Comparison of ENCODE assay signal across 39 cellular contexts in genomic region chr12:105051981-105052380, GRCh38.
"Had no signal": no experiment of that assay in that cellular context is flagged by ENCODE, and none has a peak within 500 bp of the region (broad histone marks: within the 10 kb centered on the region; RNA-seq: fewer than 3 reads in every experiment).

No MANE protein-coding gene starts in this region.

- H3K27ac Mint-ChIP-seq: activated B cell treated with CpG ODN at 0.5 μM for 24 hours; activated CD4-positive, alpha-beta memory T cell treated with anti-CD3 and anti-CD28 coated beads for 36 hours; activated CD4-positive, alpha-beta T cell treated with anti-CD3 and anti-CD28 coated beads, Interleukin-2, amount 10 ng/mL, durations not matched to agents 24 days and 14 days; activated CD8-positive, alpha-beta T cell treated with anti-CD3 and anti-CD28 coated beads for 36 hours; activated naive CD4-positive, alpha-beta T cell treated with anti-CD3 and anti-CD28 coated beads for 36 hours; activated naive CD4-positive, alpha-beta T cell treated with anti-CD3 and anti-CD28 coated beads, Interleukin-2, amount 50 U/mL, for 72 hours; activated naive CD8-positive, alpha-beta T cell treated with anti-CD3 and anti-CD28 coated beads for 36 hours; activated T-cell treated with anti-CD3 and anti-CD28 coated beads, Interleukin-2, amount 50 U/mL, for 72 hours; activated T-helper 1 cell treated with anti-CD3 and anti-CD28 coated beads, Interleukin-12 subunit alpha, Interleukin-12 subunit beta, Interleukin-2, Interleukin-4 antibody, amounts not matched to agents 30 ng/mL and 10 ng/mL and 1 ng/mL, durations not matched to agents 14 hours and 24 hours and 36 hours; T-helper 1 cell treated with Interleukin-12 subunit alpha and Interleukin-12 subunit beta and Interleukin-4 antibody, amounts not matched to agents 30 μg/mL and 1 μg/mL, for 36 hours; T-helper 2 cell treated with Interferon-gamma antibody and Interleukin-4, amounts not matched to agents 5 μg/mL and 100 μg/mL, for 36 hours had no signal

- H3K36me3 ChIP-seq: adrenal gland, breast epithelium had no signal

- H3K4me1 ChIP-seq: body of pancreas, breast epithelium had no signal

- H3K27ac ChIP-seq: adrenal gland, body of pancreas, brain microvascular endothelial cell, breast epithelium, VCaP had no signal

- FAIRE-seq: astrocyte, TTC549 had no signal

- H3K27me3 ChIP-seq: adrenal gland, body of pancreas, brain microvascular endothelial cell, breast epithelium had no signal

- DNase-seq: activated B cell treated with CpG ODN at 0.5 μM for 24 hours; activated CD4-positive, alpha-beta memory T cell treated with anti-CD3 and anti-CD28 coated beads for 36 hours; activated CD4-positive, alpha-beta T cell treated with anti-CD3 and anti-CD28 coated beads for 4 hours; activated CD4-positive, alpha-beta T cell treated with anti-CD3 and anti-CD28 coated beads, Interleukin-2, amount 50 U/mL, for 1 hour; activated CD4-positive, alpha-beta T cell treated with anti-CD3 and anti-CD28 coated beads, Interleukin-2, amount 50 U/mL, for 4 hours; activated CD4-positive, CD25-positive, alpha-beta regulatory T cell treated with anti-CD3 and anti-CD28 coated beads, Interleukin-2, amount 50 U/mL, for 72 hours; activated CD8-positive, alpha-beta memory T cell treated with anti-CD3 and anti-CD28 coated beads, Interleukin-2, amount 50 U/mL, for 4 hours; activated CD8-positive, alpha-beta T cell treated with anti-CD3 and anti-CD28 coated beads for 36 hours; activated effector memory CD4-positive, alpha-beta T cell treated with anti-CD3 and anti-CD28 coated beads, Interleukin-2, amount 50 U/mL, for 16 hours; activated gamma-delta T cell treated with Interleukin-2 at 50 U/mL for 16 hours; activated naive CD4-positive, alpha-beta T cell; activated naive CD4-positive, alpha-beta T cell treated with anti-CD3 and anti-CD28 coated beads for 36 hours; activated naive CD4-positive, alpha-beta T cell treated with anti-CD3 and anti-CD28 coated beads, Interleukin-2, amount 50 U/mL, for 16 hours; activated naive CD8-positive, alpha-beta T cell treated with anti-CD3 and anti-CD28 coated beads for 36 hours; activated T-cell treated with anti-CD3 and anti-CD28 coated beads for 4 hours; activated T-cell treated with anti-CD3 and anti-CD28 coated beads, Interleukin-2, amount 50 U/mL, for 1 hour; activated T-cell treated with anti-CD3 and anti-CD28 coated beads, Interleukin-2, amount 50 U/mL, for 4 hours; activated T-cell treated with anti-CD3 and anti-CD28 coated beads, Interleukin-2, amount 50 U/mL, for 72 hours; adrenal gland; amniotic stem cell; aorta; body of pancreas; brain microvascular endothelial cell; caudate nucleus; cerebellar nuclear complex; T-helper 1 cell; T-helper 2 cell; T-helper 9 cell had no signal

- H3K27me3 Mint-ChIP-seq: activated B cell treated with CpG ODN at 0.5 μM for 24 hours; activated CD4-positive, alpha-beta memory T cell treated with anti-CD3 and anti-CD28 coated beads for 36 hours; activated CD8-positive, alpha-beta T cell treated with anti-CD3 and anti-CD28 coated beads for 36 hours; activated naive CD8-positive, alpha-beta T cell treated with anti-CD3 and anti-CD28 coated beads for 36 hours; central memory CD8-positive, alpha-beta T cell had no signal

- H3K4me3 Mint-ChIP-seq: activated B cell treated with CpG ODN at 0.5 μM for 24 hours; activated CD4-positive, alpha-beta memory T cell treated with anti-CD3 and anti-CD28 coated beads for 36 hours; activated CD4-positive, alpha-beta T cell treated with anti-CD3 and anti-CD28 coated beads, Interleukin-2, amount 10 ng/mL, durations not matched to agents 24 days and 14 days; activated CD8-positive, alpha-beta T cell treated with anti-CD3 and anti-CD28 coated beads for 36 hours; activated naive CD4-positive, alpha-beta T cell treated with anti-CD3 and anti-CD28 coated beads for 36 hours; activated naive CD8-positive, alpha-beta T cell treated with anti-CD3 and anti-CD28 coated beads for 36 hours; activated T-cell treated with anti-CD3 and anti-CD28 coated beads, Interleukin-2, amount 50 U/mL, for 4 hours; activated T-cell treated with anti-CD3 and anti-CD28 coated beads, Interleukin-2, amount 50 U/mL, for 72 hours; activated T-helper 1 cell treated with anti-CD3 and anti-CD28 coated beads, Interleukin-12 subunit alpha, Interleukin-12 subunit beta, Interleukin-2, Interleukin-4 antibody, amounts not matched to agents 30 ng/mL and 10 ng/mL and 1 ng/mL, durations not matched to agents 14 hours and 24 hours and 36 hours; activated T-helper 17 cell treated with anti-CD3 and anti-CD28 coated beads, Interleukin-2, amount 50 U/mL, for 72 hours; central memory CD8-positive, alpha-beta T cell; T-helper 1 cell treated with Interleukin-12 subunit alpha and Interleukin-12 subunit beta and Interleukin-4 antibody, amounts not matched to agents 30 μg/mL and 1 μg/mL, for 36 hours; T-helper 2 cell treated with Interferon-gamma antibody and Interleukin-4, amounts not matched to agents 5 μg/mL and 100 μg/mL, for 36 hours had no signal

- H3K4me3 ChIP-seq: adrenal gland, body of pancreas, breast epithelium had no signal

- H3K9me3 ChIP-seq: body of pancreas had no signal

- H3K9me3 Mint-ChIP-seq: activated CD4-positive, alpha-beta T cell treated with anti-CD3 and anti-CD28 coated beads, Interleukin-2, amount 10 ng/mL, durations not matched to agents 24 days and 14 days; central memory CD8-positive, alpha-beta T cell had no signal
